Comparison of ENCODE assay signal across 17 cellular contexts in the genomic region with DNA sequence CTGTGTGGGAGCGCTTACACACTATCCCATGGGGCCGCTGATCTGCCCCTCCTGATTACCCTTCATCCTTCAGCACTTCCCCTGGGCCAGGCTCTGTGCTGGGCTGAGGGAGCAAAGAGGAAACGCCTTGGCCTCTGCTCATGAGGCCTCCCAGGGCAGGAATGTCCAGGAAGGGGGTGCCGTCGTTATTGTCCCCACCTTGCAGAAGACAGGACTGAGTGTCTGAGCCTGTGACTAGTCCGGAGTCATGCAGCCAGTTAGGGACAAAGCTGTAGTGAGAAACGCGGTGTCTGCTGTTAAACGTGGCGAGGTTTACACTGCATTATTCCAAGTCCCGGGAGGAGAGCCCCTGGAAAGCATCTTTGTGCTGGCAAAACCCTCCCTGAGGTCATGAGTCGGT.
A peak's percentile ranks its signal among the peaks of the same experiment; 100 is the strongest.
DNase-seq lines count a peak whose midpoint lies in the region; TF ChIP-seq lines count a peak whose summit lies in the region.
"Had no signal": no experiment of that assay in that cellular context is flagged by ENCODE, and none has a peak within 500 bp of the region (broad histone marks: within the 10 kb centered on the region; RNA-seq: fewer than 3 reads in every experiment).

No MANE protein-coding gene starts in this region.

- no peak overlapping the region for H3K4me2 ChIP-seq in Karpas-422 (ENCODE audit: low read depth, low read length, poor library complexity, severe bottlenecking)
- H3K4me2 ChIP-seq: A549, GM23338 had no signal

- no peak overlapping the region for H3K9ac ChIP-seq in Karpas-422 (ENCODE audit: low read length)

- H3K4me3 ChIP-seq in NB4 (ENCODE audit: low read depth, low read length) = no peak overlapping the region
- no peak overlapping the region for H3K4me3 ChIP-seq in Karpas-422 (ENCODE audit: low read length)
- H3K4me3 ChIP-seq: A549, GM12878, GM23338 had no signal

- H3K27ac ChIP-seq in cingulate gyrus (ENCODE audit: low read depth, low read length) (peak overlapping the region; percentile 78), substantia nigra (ENCODE audit: low read depth, low read length, poor library complexity, severe bottlenecking) (peak overlapping the region; percentile 96), Karpas-422 (ENCODE audit: low read length) (no peak overlapping the region)
- H3K27ac ChIP-seq: A549, HL-60 had no signal

- TF ChIP-seq CTCF in NB4 (IDR thresholded peaks at IDR 0.05; ENCODE audit: low read depth, low read length) = no peak
- TF ChIP-seq CTCF in neural crest cell (conservative IDR thresholded peaks at IDR 0.05) = no peak

- H3K27me3 ChIP-seq in Karpas-422 (ENCODE audit: low read length) = no peaks in the 10 kb centered on the region

- TF ChIP-seq POLR2A in NB4 (IDR thresholded peaks at IDR 0.05; ENCODE audit: extremely low read depth, insufficient read length) = no peak

- no peaks in the 10 kb centered on the region for H3K36me3 ChIP-seq in Karpas-422 (ENCODE audit: insufficient read depth, low read length)

- H3K4me3 Mint-ChIP-seq in neural crest cell = peak overlapping the region; percentile 12
- H3K4me3 Mint-ChIP-seq: CD8-positive, alpha-beta T cell; GM23338; HFFc6 had no signal

- no peak overlapping the region for H3K27ac Mint-ChIP-seq in neural crest cell (ENCODE audit: unreplicated experiment)
- H3K27ac Mint-ChIP-seq: CD8-positive, alpha-beta T cell; GM23338; HFFc6 had no signal

- H3K4me1 Mint-ChIP-seq in neural crest cell = peaks cover 5% of the 10 kb centered on the region

- peaks cover 8% of the 10 kb centered on the region for H3K27me3 Mint-ChIP-seq in neural crest cell (ENCODE audit: low read depth)

- no peaks in the 10 kb centered on the region for H3K9me2 ChIP-seq in Karpas-422 (replicated peaks; ENCODE audit: insufficient read depth, low read length)

- H3K9me3 Mint-ChIP-seq in neural crest cell = no peaks in the 10 kb centered on the region
- H3K9me3 Mint-ChIP-seq: CD8-positive, alpha-beta T cell; GM23338; HFFc6 had no signal

- peak; percentile 37 for DNase-seq in NB4 (ENCODE audit: low read depth)
- no peak for DNase-seq in neural crest cell (ENCODE audit: low read depth, low spot score)
- peak in 1 of 49 donors; percentile 34 for DNase-seq in substantia nigra (lab: John Stamatoyannopoulos, UW)
- no peak for DNase-seq in EL
- no peak for DNase-seq in NCI-H2171 (lab: John Stamatoyannopoulos, UW)
- no peak for DNase-seq in Karpas-422
- DNase-seq in NCI-H2029 treated with DMSO at 0.1 percent for 48 hours (lab: John Stamatoyannopoulos, UW) = no peak
- DNase-seq: AML-193; Calu3; CD8-positive, alpha-beta T cell; DMS79 treated with DMSO at 0.1 percent for 48 hours; HFFc6 had no signal

- H4K20me1 ChIP-seq in Karpas-422 (ENCODE audit: insufficient read depth, low read depth, low read length) = no peaks in the 10 kb centered on the region

- no peak overlapping the region for H2AFZ ChIP-seq in Karpas-422 (ENCODE audit: low read length)
- H2AFZ ChIP-seq: GM23338 had no signal

- H3K79me2 ChIP-seq in Karpas-422 (ENCODE audit: low read length) = no peaks in the 10 kb centered on the region

- no peaks in the 10 kb centered on the region for H3K36me3 Mint-ChIP-seq in neural crest cell (ENCODE audit: low read depth)
- H3K36me3 Mint-ChIP-seq: CD8-positive, alpha-beta T cell had no signal

- no peaks in the 10 kb centered on the region for H3K4me1 ChIP-seq in Karpas-422 (ENCODE audit: low read length)
- H3K4me1 ChIP-seq: A549 had no signal

- H3K9me3 ChIP-seq in Karpas-422 (ENCODE audit: low read length) = no peaks in the 10 kb centered on the region
- H3K9me3 ChIP-seq: A549 had no signal
